In the genomic region with DNA sequence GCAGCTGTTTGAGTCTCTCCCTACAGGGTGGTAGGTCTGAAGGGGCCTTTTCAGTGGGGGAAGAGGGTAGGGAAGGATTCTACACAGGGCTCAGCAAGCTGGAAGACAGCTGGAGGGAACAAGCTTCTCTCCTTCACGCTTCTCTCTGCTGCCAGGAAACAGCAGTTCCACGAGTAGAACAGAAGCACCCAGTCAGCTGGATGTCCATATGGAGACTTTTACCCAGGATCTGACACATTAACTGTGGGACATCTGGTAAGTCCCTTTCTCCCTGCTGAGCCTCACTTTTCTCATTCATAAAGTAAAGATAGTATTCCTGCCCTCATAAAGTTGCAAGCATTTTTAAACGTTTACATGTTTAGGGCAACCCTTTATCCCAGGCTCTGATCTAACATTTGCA, we compare ENCODE assay signal across 19 cellular contexts.
DNase-seq lines count a peak whose midpoint lies in the region; ATAC-seq and TF ChIP-seq lines count a peak whose summit lies in the region.
"Had no signal": no experiment of that assay in that cellular context is flagged by ENCODE, and none has a peak within 500 bp of the region (broad histone marks: within the 10 kb centered on the region; RNA-seq: fewer than 3 reads in every experiment).

No MANE protein-coding gene starts in this region.

- H3K27ac ChIP-seq in ovary, result no peak overlapping the region
- H3K27ac ChIP-seq: BLaER1, RWPE1 had no signal

- DNase-seq in COLO668 (lab: John Stamatoyannopoulos, UW; ENCODE audit: unreplicated experiment) (peak; percentile 44), NCI-H1694 (lab: John Stamatoyannopoulos, UW) (peak; percentile 72), NCI-H69 (lab: John Stamatoyannopoulos, UW) (peak; percentile 77), glutamatergic neuron (peak; percentile 18), ovary (no peak)
- DNase-seq: CD4-positive, CD25-positive, alpha-beta regulatory T cell; Karpas-422; NCI-H1092; NCI-H2029 treated with DMSO at 0.1 percent for 48 hours; NCI-H226; NCI-H510A; NCI-H774; T-helper 1 cell had no signal

- TF ChIP-seq CTCF in glutamatergic neuron (IDR thresholded peaks at IDR 0.05; ENCODE audit: partially characterized antibody, unreplicated experiment), result no peak
- TF ChIP-seq CTCF in ovary (IDR thresholded peaks at IDR 0.05), result no peak

- H3K9me3 ChIP-seq in ovary, result no peaks in the 10 kb centered on the region
- H3K9me3 ChIP-seq: BLaER1 had no signal

- H3K4me1 Mint-ChIP-seq in glutamatergic neuron (ENCODE audit: low read depth, unreplicated experiment), result peaks cover 15% of the 10 kb centered on the region
- H3K4me1 Mint-ChIP-seq: CD4-positive, CD25-positive, alpha-beta regulatory T cell had no signal

- ATAC-seq in HG03571 (IDR thresholded peaks at IDR 0.05; ENCODE audit: unreplicated experiment), result no peak
- no peak for ATAC-seq in HG02973 (IDR thresholded peaks at IDR 0.05; ENCODE audit: unreplicated experiment)
- ATAC-seq: HepG2, Panc1 had no signal

- no peak overlapping the region for H3K4me3 Mint-ChIP-seq in glutamatergic neuron (ENCODE audit: unreplicated experiment)
- H3K4me3 Mint-ChIP-seq: CD4-positive, CD25-positive, alpha-beta regulatory T cell had no signal

- no peaks in the 10 kb centered on the region for H3K36me3 ChIP-seq in ovary
- H3K36me3 ChIP-seq: BLaER1 had no signal

- peak overlapping the region; percentile 93 for H3K27ac Mint-ChIP-seq in glutamatergic neuron (ENCODE audit: unreplicated experiment)
- H3K27ac Mint-ChIP-seq: CD4-positive, CD25-positive, alpha-beta regulatory T cell had no signal

- peaks cover 8% of the 10 kb centered on the region for H3K9me3 Mint-ChIP-seq in glutamatergic neuron (ENCODE audit: unreplicated experiment)

- TF ChIP-seq EP300 in ovary (IDR thresholded peaks at IDR 0.05), result no peak

- peaks cover 10% of the 10 kb centered on the region for H3K27me3 Mint-ChIP-seq in glutamatergic neuron (ENCODE audit: unreplicated experiment)
- H3K27me3 Mint-ChIP-seq: CD4-positive, CD25-positive, alpha-beta regulatory T cell had no signal

- H3K27me3 ChIP-seq in ovary, result no peaks in the 10 kb centered on the region
- H3K27me3 ChIP-seq: BLaER1 had no signal

- no peak overlapping the region for H3K4me3 ChIP-seq in ovary
- H3K4me3 ChIP-seq: BLaER1 had no signal

- H3K36me3 Mint-ChIP-seq in glutamatergic neuron (ENCODE audit: unreplicated experiment), result no peaks in the 10 kb centered on the region
- H3K36me3 Mint-ChIP-seq: CD4-positive, CD25-positive, alpha-beta regulatory T cell had no signal

- H3K4me1 ChIP-seq in ovary (ENCODE audit: insufficient read depth), result no peaks in the 10 kb centered on the region
- H3K4me1 ChIP-seq: BLaER1 had no signal

- WGBS in ovary, 3 donors, result 42 to 50% (median 45%) methylated on average over 3 of the region's 3 CpGs

- TF ChIP-seq POLR2A in ovary (IDR thresholded peaks at IDR 0.05), result no peak

- intact Hi-C loops in ovary (cut with DNase I), result no loop called here

Comparison
In these comparisons a context has a peak if more than half of its experiments do, and no peak if none do; other contexts are left out.
1. DNase-seq: peak in COLO668 (single experiment), NCI-H1694 (single experiment), NCI-H69 (single experiment) and glutamatergic neuron (single experiment); none in ovary (0 of 5).